8 cellular contexts compared by ENCODE assay signal in genomic region chr2:200861617-200862016, GRCh38. TPM values are rescaled to one million over a fixed set of nuclear protein-coding genes. Genes with fewer than 3 reads are reported as not detected.
DNase-seq lines count a peak whose midpoint lies in the region; ATAC-seq and TF ChIP-seq lines count a peak whose summit lies in the region.

No MANE protein-coding gene starts in this region.

- TF ChIP-seq CTCF in GM12875 (IDR thresholded peaks at IDR 0.05; ENCODE audit: borderline replicate concordance, insufficient read depth, low read depth, low read length) = no peak
- no peak for TF ChIP-seq CTCF in fibroblast of the aortic adventitia (IDR thresholded peaks at IDR 0.05; ENCODE audit: insufficient read depth, low read length)
- no peak for TF ChIP-seq CTCF in sigmoid colon (IDR thresholded peaks at IDR 0.05)

- peak overlapping the region; percentile 100 for H3K27ac ChIP-seq in sigmoid colon

- no peak for TF ChIP-seq POLR2A in sigmoid colon (IDR thresholded peaks at IDR 0.05)

- H3K9me3 ChIP-seq in T-helper 17 cell (ENCODE audit: control insufficient read depth, low read length, poor library complexity, severe bottlenecking) (no peaks in the 10 kb centered on the region), sigmoid colon (no peaks in the 10 kb centered on the region)

- intact Hi-C loops in sigmoid colon (cut with DNase I) = loop anchor here (1.0 to 10.0 kb wide), 4 partner anchors 49 to 783 kb away; partner anchors contain the start of genes ORC2 and TMEM237

- DNase-seq in T-helper 17 cell (no peak), fibroblast of the aortic adventitia (ENCODE audit: low read depth) (no peak), sigmoid colon (no peak), cerebellum (ENCODE audit: low spot score) (no peak)

- 8 to 9% methylated on average over 4 of the region's 4 CpGs for WGBS in sigmoid colon, 2 donors

- ATAC-seq in T-helper 17 cell (no peak), GM19351 (IDR thresholded peaks at IDR 0.05; ENCODE audit: unreplicated experiment) (no peak), HG03139 (IDR thresholded peaks at IDR 0.05; ENCODE audit: unreplicated experiment) (no peak), HG03565 (IDR thresholded peaks at IDR 0.05; ENCODE audit: unreplicated experiment) (no peak)

- no peaks in the 10 kb centered on the region for H3K27me3 Mint-ChIP-seq in T-helper 17 cell

- no peaks in the 10 kb centered on the region for H3K27me3 ChIP-seq in sigmoid colon

- H3K27ac Mint-ChIP-seq in T-helper 17 cell = peak overlapping the region; percentile 100

- peaks cover 0 to 55% (median 51%) of the 10 kb centered on the region in 4 donors for H3K4me1 ChIP-seq in sigmoid colon

- peaks cover 27% of the 10 kb centered on the region for H3K36me3 Mint-ChIP-seq in T-helper 17 cell (ENCODE audit: low read depth)

- H3K4me3 ChIP-seq in GM12875 (ENCODE audit: low read depth, low read length) (peak overlapping the region; percentile 87), fibroblast of the aortic adventitia (ENCODE audit: low read depth, low read length) (peak overlapping the region; percentile 79), sigmoid colon (peak overlapping the region; percentile 90 to 100 (median 96))

- H3K36me3 ChIP-seq in sigmoid colon = peaks cover 21 to 40% (median 28%) of the 10 kb centered on the region in 4 donors

- no peak for TF ChIP-seq EP300 in sigmoid colon (IDR thresholded peaks at IDR 0.05)

- peak overlapping the region; percentile 97 for H3K4me3 Mint-ChIP-seq in T-helper 17 cell

- peaks cover 52% of the 10 kb centered on the region for H3K4me1 Mint-ChIP-seq in T-helper 17 cell

RNA-seq across cellular contexts. Expression of gene CLK1, which starts 2.8 kb away (rescaled TPM):
- total RNA-seq in T-helper 17 cell = 1,000 to 10,000 TPM in 1 of 2 donors, 100 to 1,000 TPM in 1; 907 to 1,052 TPM
- total RNA-seq in fibroblast of the aortic adventitia (ENCODE audit: low replicate concordance) = 59.8 and 175 TPM in 2 replicates
- 100 to 1,000 TPM; 150 to 229 (median 195) TPM for total RNA-seq in sigmoid colon
- 10 to 100 TPM; 44.4 to 87.1 (median 76.1) TPM for polyA plus RNA-seq in sigmoid colon
- 206 TPM for total RNA-seq in cerebellum

RNA-seq across cellular contexts. Expression of gene PPIL3, which starts 27.3 kb away (rescaled TPM):
- total RNA-seq in T-helper 17 cell (10 to 100 TPM; 22.1 to 25.7 TPM), fibroblast of the aortic adventitia (ENCODE audit: low replicate concordance) (47.3 and 50.0 TPM in 2 replicates), sigmoid colon (100 to 1,000 TPM in 1 of 4 donors, 10 to 100 TPM in 3; 11.8 to 116 (median 22.2) TPM), cerebellum (55.8 TPM)
- 10 to 100 TPM; 13.5 to 36.0 (median 30.3) TPM for polyA plus RNA-seq in sigmoid colon

RNA-seq across cellular contexts. Expression of gene NIF3L1, which starts 27.6 kb away (rescaled TPM):
- total RNA-seq in T-helper 17 cell (10 to 100 TPM in 1 of 2 donors, 1 to 10 TPM in 1; 6.9 to 10.6 TPM), fibroblast of the aortic adventitia (ENCODE audit: low replicate concordance) (8.4 and 38.5 TPM in 2 replicates), sigmoid colon (10 to 100 TPM in 3 of 4 donors, 1 to 10 TPM in 1; 9.8 to 23.5 (median 15.9) TPM), cerebellum (34.1 TPM)
- polyA plus RNA-seq in sigmoid colon = 10 to 100 TPM; 24.6 to 30.7 (median 29.1) TPM

RNA-seq across cellular contexts. Expression of gene BZW1, which starts 49.9 kb away (rescaled TPM):
- total RNA-seq in T-helper 17 cell (100 to 1,000 TPM; 226 to 235 TPM), fibroblast of the aortic adventitia (ENCODE audit: low replicate concordance) (931 and 1,135 TPM in 2 replicates), sigmoid colon (100 to 1,000 TPM in 2 of 4 donors, 10 to 100 TPM in 2; 77.9 to 119 (median 100) TPM), cerebellum (290 TPM)
- polyA plus RNA-seq in sigmoid colon = 100 to 1,000 TPM in 2 of 3 donors, 10 to 100 TPM in 1; 82.9 to 158 (median 111) TPM
